Comparison of ENCODE assay signal across 34 cellular contexts in the genomic region with DNA sequence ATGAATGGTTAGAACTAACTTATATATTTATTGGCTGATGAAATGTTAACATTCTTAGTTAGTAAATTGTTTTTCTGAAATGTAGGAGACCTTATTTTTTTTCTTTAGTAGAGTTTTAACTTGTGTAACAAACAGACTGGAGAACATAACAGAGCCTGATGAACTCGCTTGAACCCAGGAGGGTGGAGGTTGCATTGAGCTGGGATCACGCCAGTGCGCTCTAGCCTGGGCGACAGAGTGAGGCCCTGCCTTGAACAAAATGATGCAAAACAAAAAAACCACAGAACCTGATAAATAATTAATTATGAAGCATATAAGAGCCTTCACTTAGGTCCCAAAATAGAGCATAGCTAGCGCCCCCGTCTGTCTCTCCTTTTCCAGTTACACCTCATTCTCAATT.
"Had no signal": no experiment of that assay in that cellular context is flagged by ENCODE, and none has a peak within 500 bp of the region (broad histone marks: within the 10 kb centered on the region; RNA-seq: fewer than 3 reads in every experiment).

No MANE protein-coding gene starts in this region.

- H3K27ac ChIP-seq: brain microvascular endothelial cell, cardiac muscle cell, SJCRH30, SK-N-MC had no signal

- H3K4me1 ChIP-seq: SJCRH30 had no signal

- H3K9me3 Mint-ChIP-seq: activated CD4-positive, alpha-beta T cell treated with anti-CD3 and anti-CD28 coated beads, Interleukin-2, amount 10 ng/mL, durations not matched to agents 24 days and 14 days; activated CD8-positive, alpha-beta T cell treated with anti-CD3 and anti-CD28 coated beads for 36 hours; activated naive CD8-positive, alpha-beta T cell treated with anti-CD3 and anti-CD28 coated beads for 36 hours; activated T-cell treated with anti-CD3 and anti-CD28 coated beads, Interleukin-2, amount 50 U/mL, for 72 hours; activated T-helper 17 cell treated with anti-CD3 and anti-CD28 coated beads, Interleukin-2, amount 50 U/mL, for 72 hours; central memory CD8-positive, alpha-beta T cell; T-helper 1 cell treated with Interleukin-12 subunit alpha and Interleukin-12 subunit beta and Interleukin-4 antibody, amounts not matched to agents 30 μg/mL and 1 μg/mL, for 36 hours; T-helper 2 cell treated with Interferon-gamma antibody and Interleukin-4, amounts not matched to agents 5 μg/mL and 100 μg/mL, for 36 hours had no signal

- H3K9me3 ChIP-seq: MG63, SJCRH30 had no signal

- ATAC-seq: activated CD8-positive, alpha-beta T cell treated with anti-CD3 and anti-CD28 coated beads for 36 hours; activated T-cell treated with anti-CD3 and anti-CD28 coated beads, Interleukin-2, amount 50 U/mL, for 72 hours; activated T-helper 17 cell treated with anti-CD3 and anti-CD28 coated beads, Interleukin-2, amount 50 U/mL, for 72 hours; Panc1 had no signal

- H3K27me3 Mint-ChIP-seq: activated CD4-positive, alpha-beta T cell treated with anti-CD3 and anti-CD28 coated beads, Interleukin-2, amount 10 ng/mL, durations not matched to agents 24 days and 14 days; activated CD8-positive, alpha-beta T cell treated with anti-CD3 and anti-CD28 coated beads for 36 hours; activated naive CD8-positive, alpha-beta T cell treated with anti-CD3 and anti-CD28 coated beads for 36 hours; activated T-helper 17 cell treated with anti-CD3 and anti-CD28 coated beads, Interleukin-2, amount 50 U/mL, for 72 hours; central memory CD8-positive, alpha-beta T cell had no signal

- H3K4me3 ChIP-seq: cardiac muscle cell, MG63, SJCRH30, SK-N-MC had no signal

- DNase-seq: activated CD4-positive, alpha-beta T cell treated with anti-CD3 and anti-CD28 coated beads, Interleukin-2, amount 10 ng/mL, durations not matched to agents 24 days and 14 days; activated CD4-positive, alpha-beta T cell treated with anti-CD3 and anti-CD28 coated beads, Interleukin-2, amount 50 U/mL, for 4 hours; activated CD8-positive, alpha-beta T cell treated with anti-CD3 and anti-CD28 coated beads for 36 hours; activated effector memory CD4-positive, alpha-beta T cell treated with anti-CD3 and anti-CD28 coated beads, Interleukin-2, amount 50 U/mL, for 16 hours; activated naive CD4-positive, alpha-beta T cell; activated naive CD4-positive, alpha-beta T cell treated with anti-CD3 and anti-CD28 coated beads, Interleukin-2, amount 50 U/mL, for 16 hours; activated naive CD8-positive, alpha-beta T cell treated with anti-CD3 and anti-CD28 coated beads for 36 hours; activated T-cell treated with anti-CD3 and anti-CD28 coated beads, Interleukin-2, amount 50 U/mL, for 1 hour; activated T-cell treated with anti-CD3 and anti-CD28 coated beads, Interleukin-2, amount 50 U/mL, for 72 hours; amniotic stem cell; aorta; brain microvascular endothelial cell; Karpas-422; KBM-7; MG63; NCI-H1048; NCI-H1105 treated with DMSO at 0.1 percent for 48 hours; NCI-H1436; NCI-H187; NCI-H2029 treated with DMSO at 0.1 percent for 48 hours; NCI-H2107; NCI-H2171; NCI-H510A; NCI-H69; NCI-H82; SHP77; SJCRH30 had no signal

- H3K27ac Mint-ChIP-seq: activated CD4-positive, alpha-beta T cell treated with anti-CD3 and anti-CD28 coated beads, Interleukin-2, amount 10 ng/mL, durations not matched to agents 24 days and 14 days; activated naive CD8-positive, alpha-beta T cell treated with anti-CD3 and anti-CD28 coated beads for 36 hours; activated T-helper 17 cell treated with anti-CD3 and anti-CD28 coated beads, Interleukin-2, amount 50 U/mL, for 72 hours; T-helper 1 cell treated with Interleukin-12 subunit alpha and Interleukin-12 subunit beta and Interleukin-4 antibody, amounts not matched to agents 30 μg/mL and 1 μg/mL, for 36 hours; T-helper 2 cell treated with Interferon-gamma antibody and Interleukin-4, amounts not matched to agents 5 μg/mL and 100 μg/mL, for 36 hours had no signal

- H3K4me1 Mint-ChIP-seq: activated T-helper 17 cell treated with anti-CD3 and anti-CD28 coated beads, Interleukin-2, amount 50 U/mL, for 72 hours had no signal

- H3K27me3 ChIP-seq: brain microvascular endothelial cell, cardiac muscle cell, MG63, SJCRH30 had no signal

- H3K4me3 Mint-ChIP-seq: activated CD4-positive, alpha-beta T cell treated with anti-CD3 and anti-CD28 coated beads, Interleukin-2, amount 10 ng/mL, durations not matched to agents 24 days and 14 days; activated CD8-positive, alpha-beta T cell treated with anti-CD3 and anti-CD28 coated beads for 36 hours; activated naive CD8-positive, alpha-beta T cell treated with anti-CD3 and anti-CD28 coated beads for 36 hours; activated T-cell treated with anti-CD3 and anti-CD28 coated beads, Interleukin-2, amount 50 U/mL, for 72 hours; activated T-helper 17 cell treated with anti-CD3 and anti-CD28 coated beads, Interleukin-2, amount 50 U/mL, for 72 hours; central memory CD8-positive, alpha-beta T cell; T-helper 1 cell treated with Interleukin-12 subunit alpha and Interleukin-12 subunit beta and Interleukin-4 antibody, amounts not matched to agents 30 μg/mL and 1 μg/mL, for 36 hours; T-helper 2 cell treated with Interferon-gamma antibody and Interleukin-4, amounts not matched to agents 5 μg/mL and 100 μg/mL, for 36 hours had no signal

- H3K36me3 ChIP-seq: brain microvascular endothelial cell had no signal
